20 cellular contexts compared by ENCODE assay signal in genomic region chr20:23302801-23303200, GRCh38.
"Had no signal": no experiment of that assay in that cellular context is flagged by ENCODE, and none has a peak within 500 bp of the region (broad histone marks: within the 10 kb centered on the region; RNA-seq: fewer than 3 reads in every experiment).

No MANE protein-coding gene starts in this region.

- H3K36me3 ChIP-seq: MG63 had no signal

- H3K9me3 ChIP-seq: MG63, SK-N-SH had no signal

- H3K27me3 ChIP-seq: MG63 had no signal

- ATAC-seq: Panc1, PC-3 had no signal

- DNase-seq: KBM-7, MG63, NCI-H1092, NCI-H1436, NCI-H187, NCI-H2029, NCI-H2171 treated with DMSO at 0.1 percent for 48 hours, NCI-H345, NCI-H446 treated with DMSO at 0.1 percent for 48 hours, NCI-H510A treated with DMSO at 0.1 percent for 48 hours, NCI-H526, NCI-H82, PC-3, SHP77, SK-N-SH, SW 1271 had no signal

- H3K27me3 Mint-ChIP-seq: IgD-negative memory B cell had no signal

- H3K4me3 ChIP-seq: MG63 had no signal

- H3K27ac ChIP-seq: HL-60, RWPE1 had no signal

- H3K27ac Mint-ChIP-seq: IgD-negative memory B cell had no signal

- H3K9me3 Mint-ChIP-seq: IgD-negative memory B cell had no signal

- H3K4me1 Mint-ChIP-seq: IgD-negative memory B cell had no signal

- H3K4me3 Mint-ChIP-seq: IgD-negative memory B cell had no signal

- H3K36me3 Mint-ChIP-seq: IgD-negative memory B cell had no signal
